10 cellular contexts compared by ENCODE assay signal in genomic region chr4:23368081-23368697, GRCh38.
DNase-seq lines count a peak whose midpoint lies in the region; ATAC-seq and TF ChIP-seq lines count a peak whose summit lies in the region.
"Had no signal": no experiment of that assay in that cellular context is flagged by ENCODE, and none has a peak within 500 bp of the region (broad histone marks: within the 10 kb centered on the region; RNA-seq: fewer than 3 reads in every experiment).

No MANE protein-coding gene starts in this region.

- ATAC-seq in GM18519 (IDR thresholded peaks at IDR 0.05; ENCODE audit: low FRiP score, unreplicated experiment), result no peak

- peaks cover 27% of the 10 kb centered on the region for H3K4me1 Mint-ChIP-seq in nephron progenitor cell
- peaks cover 12% of the 10 kb centered on the region for H3K4me1 Mint-ChIP-seq in mesothelial cell of epicardium

- in situ Hi-C loops in G401 (cut with HindIII; ENCODE audit: low sequenced_read_pairs), result no loop called here

- peaks cover 3% of the 10 kb centered on the region for H3K27me3 Mint-ChIP-seq in nephron progenitor cell (ENCODE audit: low read depth, poor library complexity)
- peaks cover 5% of the 10 kb centered on the region for H3K27me3 Mint-ChIP-seq in mesothelial cell of epicardium (ENCODE audit: low read depth)

- TF ChIP-seq POLR2A in NB4 (IDR thresholded peaks at IDR 0.05; ENCODE audit: extremely low read depth, insufficient read length), result no peak

- DNase-seq in G401 (ENCODE audit: low spot score), result peak; percentile 3
- peak; percentile 45 for DNase-seq in NB4 (ENCODE audit: low read depth)
- DNase-seq in ecto neural progenitor cell (ENCODE audit: low spot score), result peak; percentile 68
- DNase-seq in nephron progenitor cell, result peak; percentile 33
- no peak for DNase-seq in UCSD-AML1 (lab: John Stamatoyannopoulos, UW; ENCODE audit: unreplicated experiment)
- no peak for DNase-seq in GM20000 (ENCODE audit: low spot score)
- DNase-seq in mesothelial cell of epicardium (ENCODE audit: low spot score in 2 of 2, unreplicated experiment in 2 of 2), result no peak
- DNase-seq: activated CD4-positive, alpha-beta T cell treated with anti-CD3 and anti-CD28 coated beads, Interleukin-2, amount 50 U/mL, for 4 hours; stimulated activated CD4-positive, alpha-beta T cell treated with anti-CD3 and anti-CD28 coated beads, Interleukin-2, amount 100 ng/mL, for 24 hours had no signal

- H3K4me3 ChIP-seq in NB4 (ENCODE audit: low read depth, low read length), result no peak overlapping the region

- H3K36me3 Mint-ChIP-seq in nephron progenitor cell (ENCODE audit: low read depth) (no peaks in the 10 kb centered on the region), mesothelial cell of epicardium (no peaks in the 10 kb centered on the region)

- TF ChIP-seq CTCF in NB4 (IDR thresholded peaks at IDR 0.05; ENCODE audit: low read depth, low read length) (peak; percentile 55), nephron progenitor cell (IDR thresholded peaks at IDR 0.05) (peak; percentile 38), GM20000 (IDR thresholded peaks at IDR 0.05; ENCODE audit: extremely low read depth, missing control alignments) (no peak), mesothelial cell of epicardium (IDR thresholded peaks at IDR 0.05; ENCODE audit: unreplicated experiment) (no peak)

- no peak overlapping the region for H3K4me3 Mint-ChIP-seq in nephron progenitor cell
- H3K4me3 Mint-ChIP-seq in mesothelial cell of epicardium, result no peak overlapping the region

- no peaks in the 10 kb centered on the region for H3K9me3 Mint-ChIP-seq in nephron progenitor cell
- H3K9me3 Mint-ChIP-seq in mesothelial cell of epicardium, result no peaks in the 10 kb centered on the region

- H3K27ac Mint-ChIP-seq in nephron progenitor cell, result no peak overlapping the region
- H3K27ac Mint-ChIP-seq in mesothelial cell of epicardium, result no peak overlapping the region

Comparison
In these comparisons a context has a peak if more than half of its experiments do, and no peak if none do; other contexts are left out.
1. DNase-seq: peak in G401 (single experiment), NB4 (single experiment), ecto neural progenitor cell (single experiment) and nephron progenitor cell (single experiment); none in UCSD-AML1 (single experiment), GM20000 (single experiment) and mesothelial cell of epicardium (0 of 2).
2. CTCF ChIP-seq: peak in NB4 (single experiment) and nephron progenitor cell (single experiment); none in GM20000 (single experiment) and mesothelial cell of epicardium (single experiment).